Comparison of ENCODE assay signal across 13 cellular contexts in the genomic region with DNA sequence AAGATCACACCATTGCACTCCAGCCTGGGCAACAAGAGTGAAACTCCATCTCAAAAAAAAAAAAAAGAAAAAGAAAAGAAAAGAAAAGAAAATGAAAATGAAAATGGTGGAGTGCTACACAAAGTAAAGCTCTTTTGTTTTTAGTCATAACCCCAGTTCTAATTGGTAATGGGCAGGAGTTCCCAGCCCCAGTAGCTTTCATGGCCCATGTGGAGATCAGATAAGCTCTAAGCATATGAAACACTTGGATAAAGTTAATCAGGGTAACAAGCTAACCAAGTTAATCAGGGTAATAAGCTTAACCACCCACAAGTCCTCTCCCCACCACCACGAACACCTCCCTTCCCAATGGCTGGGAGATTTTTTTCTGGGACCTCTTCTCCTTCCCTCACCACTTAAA.
A peak's percentile ranks its signal among the peaks of the same experiment; 100 is the strongest.
DNase-seq lines count a peak whose midpoint lies in the region; ATAC-seq, FAIRE-seq and TF ChIP-seq lines count a peak whose summit lies in the region.
"Had no signal": no experiment of that assay in that cellular context is flagged by ENCODE, and none has a peak within 500 bp of the region (broad histone marks: within the 10 kb centered on the region; RNA-seq: fewer than 3 reads in every experiment).

No MANE protein-coding gene starts in this region.

- H3K4me3 ChIP-seq in endodermal cell (ENCODE audit: low read length): no peak overlapping the region
- H3K4me3 ChIP-seq: coronary artery, gastrocnemius medialis had no signal

- no peak for TF ChIP-seq POLR2A in GM12892 (IDR thresholded peaks at IDR 0.05; ENCODE audit: low read depth, low read length)

- 81 to 88% methylated on average over 1 of the region's 1 CpG for WGBS in endodermal cell (ENCODE audit: insufficient coverage in 1 of 2, insufficient read length in 1 of 2), 2 experiments

- ATAC-seq in HG02763 (IDR thresholded peaks at IDR 0.05; ENCODE audit: unreplicated experiment): peak; percentile 78
- peak; percentile 74 for ATAC-seq in HG03558 (IDR thresholded peaks at IDR 0.05; ENCODE audit: extremely low read depth, unreplicated experiment)
- ATAC-seq: gastrocnemius medialis, T-helper 17 cell had no signal

- H3K36me3 Mint-ChIP-seq in endodermal cell (ENCODE audit: low read depth): no peaks in the 10 kb centered on the region

- H3K9ac ChIP-seq in endodermal cell (ENCODE audit: extremely low read depth, low read length, poor library complexity, severe bottlenecking): no peak overlapping the region

- no peak overlapping the region for H3K4me3 Mint-ChIP-seq in endodermal cell
- H3K4me3 Mint-ChIP-seq: CD4-positive, alpha-beta T cell; T-helper 17 cell had no signal

- H3K27ac Mint-ChIP-seq in endodermal cell: no peak overlapping the region
- H3K27ac Mint-ChIP-seq: CD4-positive, alpha-beta T cell; T-helper 17 cell had no signal

- H3K27me3 Mint-ChIP-seq in endodermal cell (ENCODE audit: insufficient read depth): peaks cover 69% of the 10 kb centered on the region
- H3K27me3 Mint-ChIP-seq: CD4-positive, alpha-beta T cell had no signal

- DNase-seq in GM12892 (ENCODE audit: insufficient read length) (peak; percentile 41), GM19239 (ENCODE audit: insufficient read length, low spot score) (peak; percentile 35), AG08395 (ENCODE audit: low spot score) (no peak), germinal center (ENCODE audit: low spot score) (no peak), endodermal cell (no peak)
- DNase-seq in stimulated activated CD4-positive, alpha-beta T cell treated with anti-CD3 and anti-CD28 coated beads, Interleukin-12 subunit alpha, Interleukin-12 subunit beta, amount 100 ng/mL, for 4 hours: no peak
- DNase-seq: CD4-positive, alpha-beta T cell; gastrocnemius medialis; NCI-H748 treated with DMSO at 0.1 percent for 48 hours; T-helper 17 cell had no signal

- peaks cover 24% of the 10 kb centered on the region for H3K4me1 Mint-ChIP-seq in endodermal cell
- H3K4me1 Mint-ChIP-seq: T-helper 17 cell had no signal

- no peaks in the 10 kb centered on the region for H3K9me3 ChIP-seq in endodermal cell (ENCODE audit: control insufficient read depth, low read length)
- H3K9me3 ChIP-seq: gastrocnemius medialis had no signal

- no peaks in the 10 kb centered on the region for H3K9me3 Mint-ChIP-seq in endodermal cell
- H3K9me3 Mint-ChIP-seq: CD4-positive, alpha-beta T cell had no signal

- no peak for TF ChIP-seq CTCF in endodermal cell (conservative IDR thresholded peaks at IDR 0.05)

- H3K27ac ChIP-seq in endodermal cell (ENCODE audit: low read depth, low read length): no peak overlapping the region
- H3K27ac ChIP-seq: coronary artery, gastrocnemius medialis had no signal

- peak; percentile 97 for FAIRE-seq in GM12892 (lab: Jason Lieb, UNC)
- peak; percentile 72 for FAIRE-seq in GM19239 (lab: Jason Lieb, UNC)

- no peaks in the 10 kb centered on the region for H3K4me1 ChIP-seq in endodermal cell (ENCODE audit: control insufficient read depth, insufficient read depth, low read length)

- H3K36me3 ChIP-seq in endodermal cell (ENCODE audit: control insufficient read depth, insufficient read depth, low read length): no peaks in the 10 kb centered on the region
- H3K36me3 ChIP-seq: gastrocnemius medialis had no signal

- H3K27me3 ChIP-seq in endodermal cell (ENCODE audit: control insufficient read depth, insufficient read depth, low read length, poor library complexity, severe bottlenecking): peaks cover 81% of the 10 kb centered on the region
- H3K27me3 ChIP-seq: gastrocnemius medialis had no signal

Comparison
In these comparisons a context has a peak if more than half of its experiments do, and no peak if none do; other contexts are left out.
1. DNase-seq: peak in GM12892 (single experiment) and GM19239 (single experiment); none in AG08395 (single experiment), germinal center (single experiment), stimulated activated CD4-positive, alpha-beta T cell treated with anti-CD3 and anti-CD28 coated beads, Interleukin-12 subunit alpha, Interleukin-12 subunit beta, amount 100 ng/mL, for 4 hours (single experiment) and endodermal cell (single experiment).